1 cellular context compared by ENCODE assay signal in genomic region chr16:25256821-25257503, GRCh38.
A peak's percentile ranks its signal among the peaks of the same experiment; 100 is the strongest.
TF ChIP-seq lines count a peak whose summit lies in the region.

No MANE protein-coding gene starts in this region.

TF ChIP-seq in HepG2, 621 proteins besides CTCF, POLR2A, EP300 and RAD21 (continued from another document):
- no peak; the same call in 1 of the 2 replicates for TF ChIP-seq ZBTB4 (CRISPR knock-in tag; IDR thresholded peaks at IDR 0.05; ENCODE audit: borderline replicate concordance)
- no peak for TF ChIP-seq ZNF468 (CRISPR knock-in tag; IDR thresholded peaks at IDR 0.05)
- no peak for TF ChIP-seq ZEB1 (IDR thresholded peaks at IDR 0.05; ENCODE audit: insufficient replicate concordance, low read depth)
- TF ChIP-seq ZNF776 (CRISPR knock-in tag; IDR thresholded peaks at IDR 0.05): 0 out of 2 replicates have a peak, but pooled peaks have one; percentile 19
- TF ChIP-seq ZNF562 (CRISPR knock-in tag; IDR thresholded peaks at IDR 0.05; ENCODE audit: borderline replicate concordance): no peak
- TF ChIP-seq SMAD9 (CRISPR knock-in tag; IDR thresholded peaks at IDR 0.05): no peak
- TF ChIP-seq, protein P1, sequence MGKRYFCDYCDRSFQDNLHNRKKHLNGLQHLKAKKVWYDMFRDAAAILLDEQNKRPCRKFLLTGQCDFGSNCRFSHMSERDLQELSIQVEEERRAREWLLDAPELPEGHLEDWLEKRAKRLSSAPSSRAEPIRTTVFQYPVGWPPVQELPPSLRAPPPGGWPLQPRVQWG (CRISPR knock-in tag; IDR thresholded peaks at IDR 0.05; ENCODE audit: borderline replicate concordance, low read depth): no peak
- no peak for TF ChIP-seq GTF3A (CRISPR knock-in tag; conservative IDR thresholded peaks at IDR 0.05)
- TF ChIP-seq MIER3 (CRISPR knock-in tag; IDR thresholded peaks at IDR 0.05; ENCODE audit: borderline replicate concordance): 0 out of 2 replicates have a peak, but pooled peaks have one; percentile 26
- TF ChIP-seq ZSCAN30 (CRISPR knock-in tag; IDR thresholded peaks at IDR 0.05): 0 out of 2 replicates have a peak, but pooled peaks have one; percentile 29
- TF ChIP-seq ZNF431 (CRISPR knock-in tag; IDR thresholded peaks at IDR 0.05; ENCODE audit: borderline replicate concordance, low read depth): 0 out of 2 replicates have a peak, but pooled peaks have one; percentile 20
- TF ChIP-seq FOXJ3 (CRISPR knock-in tag; IDR thresholded peaks at IDR 0.05; ENCODE audit: borderline replicate concordance): peak; percentile 44; the same call in 1 of the 2 replicates
- no peak for TF ChIP-seq NCOA1 (CRISPR knock-in tag; IDR thresholded peaks at IDR 0.05)
TF ChIP-seq in HepG2: peak in this region for 53.
